19 cellular contexts compared by ENCODE assay signal in genomic region chr11:48105096-48105990, GRCh38.
DNase-seq lines count a peak whose midpoint lies in the region; ATAC-seq and TF ChIP-seq lines count a peak whose summit lies in the region.
"Had no signal": no experiment of that assay in that cellular context is flagged by ENCODE, and none has a peak within 500 bp of the region (broad histone marks: within the 10 kb centered on the region; RNA-seq: fewer than 3 reads in every experiment).

No MANE protein-coding gene starts in this region.

- no peaks in the 10 kb centered on the region for H3K9me3 Mint-ChIP-seq in activated CD8-positive, alpha-beta T cell treated with anti-CD3 and anti-CD28 coated beads, Interleukin-2, amount 10 ng/mL, durations not matched to agents 7 days and 5 days (ENCODE audit: insufficient read depth)
- H3K9me3 Mint-ChIP-seq in activated CD8-positive, alpha-beta T cell treated with anti-CD3 and anti-CD28 coated beads for 36 hours = no peaks in the 10 kb centered on the region
- no peaks in the 10 kb centered on the region for H3K9me3 Mint-ChIP-seq in activated B cell treated with CpG ODN at 0.5 μM for 24 hours
- H3K9me3 Mint-ChIP-seq: activated CD4-positive, alpha-beta memory T cell treated with anti-CD3 and anti-CD28 coated beads for 36 hours; CD8-positive, alpha-beta T cell; nephron progenitor cell had no signal

- H3K4me1 ChIP-seq in ovary (ENCODE audit: insufficient read depth) = no peaks in the 10 kb centered on the region

- no peak for TF ChIP-seq CTCF in activated CD8-positive, alpha-beta T cell treated with anti-CD3 and anti-CD28 coated beads for 36 hours (IDR thresholded peaks at IDR 0.05)
- TF ChIP-seq CTCF in activated B cell treated with CpG ODN at 0.5 μM for 24 hours (IDR thresholded peaks at IDR 0.05) (no peak), kidney epithelial cell (IDR thresholded peaks at IDR 0.05; ENCODE audit: insufficient read depth, low read length, poor library complexity, severe bottlenecking) (peak; percentile 6), ovary (IDR thresholded peaks at IDR 0.05) (no peak)

- CTCF ChIA-PET in activated CD8-positive, alpha-beta T cell treated with anti-CD3 and anti-CD28 coated beads, Interleukin-2, amount 10 ng/mL, durations not matched to agents 7 days and 5 days (lab: Charles Lee) = interaction anchor here (10.3 kb wide), 1 partner anchor 170 kb away, joined by 261 read pairs; no protein-coding TSS in a partner anchor
- CTCF ChIA-PET in activated CD8-positive, alpha-beta T cell treated with anti-CD3 and anti-CD28 coated beads for 36 hours (lab: Charles Lee) = interaction anchor here (0.5 to 3.7 kb wide), 4 partner anchors 16 to 171 kb away, joined by 3 to 19 read pairs (median 3); no protein-coding TSS in a partner anchor
- CTCF ChIA-PET in activated B cell treated with CpG ODN at 0.5 μM for 24 hours (lab: Charles Lee) = interaction anchor here (0.8 to 8.6 kb wide), 6 partner anchors 8 to 170 kb away, joined by 3 to 159 read pairs (median 3); no protein-coding TSS in a partner anchor

- H3K27me3 ChIP-seq in kidney epithelial cell (ENCODE audit: control insufficient read depth, insufficient read depth, low read length) (no peaks in the 10 kb centered on the region), ovary (no peaks in the 10 kb centered on the region)
- H3K27me3 ChIP-seq: ascending aorta, tibial artery had no signal

- no peaks in the 10 kb centered on the region for H3K27me3 Mint-ChIP-seq in activated CD8-positive, alpha-beta T cell treated with anti-CD3 and anti-CD28 coated beads, Interleukin-2, amount 10 ng/mL, durations not matched to agents 7 days and 5 days (ENCODE audit: low read depth)
- no peaks in the 10 kb centered on the region for H3K27me3 Mint-ChIP-seq in activated CD8-positive, alpha-beta T cell treated with anti-CD3 and anti-CD28 coated beads for 36 hours
- no peaks in the 10 kb centered on the region for H3K27me3 Mint-ChIP-seq in activated B cell treated with CpG ODN at 0.5 μM for 24 hours
- H3K27me3 Mint-ChIP-seq: activated CD4-positive, alpha-beta memory T cell treated with anti-CD3 and anti-CD28 coated beads for 36 hours had no signal

- no peak overlapping the region for H3K4me3 ChIP-seq in kidney epithelial cell (ENCODE audit: low read depth, low read length)
- H3K4me3 ChIP-seq in ovary = no peak overlapping the region
- H3K4me3 ChIP-seq: ascending aorta, left ventricle myocardium inferior, tibial artery had no signal

- no peak for TF ChIP-seq EP300 in ovary (IDR thresholded peaks at IDR 0.05)

- WGBS in ovary, 3 donors = 94 to 95% (median 95%) methylated on average over 10 of the region's 10 CpGs

- H3K36me3 ChIP-seq in kidney epithelial cell (ENCODE audit: control insufficient read depth, insufficient read depth, low read length) (no peaks in the 10 kb centered on the region), ovary (no peaks in the 10 kb centered on the region)
- H3K36me3 ChIP-seq: ascending aorta, left ventricle myocardium inferior, tibial artery had no signal

- no peak for DNase-seq in activated CD8-positive, alpha-beta T cell treated with anti-CD3 and anti-CD28 coated beads, Interleukin-2, amount 10 ng/mL, durations not matched to agents 7 days and 5 days
- no peak for DNase-seq in activated CD8-positive, alpha-beta T cell treated with anti-CD3 and anti-CD28 coated beads for 36 hours
- DNase-seq in activated B cell treated with CpG ODN at 0.5 μM for 24 hours (no peak), kidney epithelial cell (ENCODE audit: low read depth) (no peak), ovary (no peak), GM19240 (ENCODE audit: insufficient read length, low spot score) (no peak)
- DNase-seq: activated CD4-positive, alpha-beta memory T cell treated with anti-CD3 and anti-CD28 coated beads for 36 hours; activated effector memory CD4-positive, alpha-beta T cell treated with Interleukin-2 at 50 U/mL for 16 hours; left ventricle myocardium inferior; NCI-H2081 treated with DMSO at 0.1 percent for 48 hours; nephron progenitor cell; right cardiac atrium; stimulated activated CD4-positive, alpha-beta T cell treated with anti-CD3 and anti-CD28 coated beads, Interleukin-1b, Interleukin-23, amount 100 ng/mL, for 48 hours; tibial artery had no signal

- H3K27ac ChIP-seq in temporal lobe (ENCODE audit: low read depth, low read length) (peak overlapping the region; percentile 99), ovary (no peak overlapping the region)
- H3K27ac ChIP-seq: tibial artery had no signal

- no peak for TF ChIP-seq POLR2A in ovary (IDR thresholded peaks at IDR 0.05)

- H3K27ac Mint-ChIP-seq in activated CD8-positive, alpha-beta T cell treated with anti-CD3 and anti-CD28 coated beads, Interleukin-2, amount 10 ng/mL, durations not matched to agents 7 days and 5 days = peak overlapping the region; percentile 58
- H3K27ac Mint-ChIP-seq in activated CD8-positive, alpha-beta T cell treated with anti-CD3 and anti-CD28 coated beads for 36 hours = no peak overlapping the region
- H3K27ac Mint-ChIP-seq in activated B cell treated with CpG ODN at 0.5 μM for 24 hours = peak overlapping the region; percentile 63
- H3K27ac Mint-ChIP-seq: nephron progenitor cell had no signal

- intact Hi-C loops in activated CD8-positive, alpha-beta T cell treated with anti-CD3 and anti-CD28 coated beads for 36 hours (cut with micrococcal nuclease) = no loop called here
- intact Hi-C loops in activated B cell treated with CpG ODN at 0.5 μM for 24 hours (cut with micrococcal nuclease) (no loop called here), ovary (cut with DNase I) (loop anchor here in 1 of 4 donors (2.0 kb wide), 1 partner anchor 131 kb away; no protein-coding TSS in a partner anchor)

- peaks cover 71% of the 10 kb centered on the region for H3K4me1 Mint-ChIP-seq in activated CD8-positive, alpha-beta T cell treated with anti-CD3 and anti-CD28 coated beads, Interleukin-2, amount 10 ng/mL, durations not matched to agents 7 days and 5 days (ENCODE audit: low read depth)
- H3K4me1 Mint-ChIP-seq in activated CD8-positive, alpha-beta T cell treated with anti-CD3 and anti-CD28 coated beads for 36 hours (ENCODE audit: low read depth) = peaks cover 61% of the 10 kb centered on the region
- peaks cover 87% of the 10 kb centered on the region for H3K4me1 Mint-ChIP-seq in activated B cell treated with CpG ODN at 0.5 μM for 24 hours

- POLR2A ChIA-PET in activated CD8-positive, alpha-beta T cell treated with anti-CD3 and anti-CD28 coated beads, Interleukin-2, amount 10 ng/mL, durations not matched to agents 7 days and 5 days (lab: Charles Lee) = interaction anchor here (1.2 kb wide), 1 partner anchor 103 kb away, joined by 3 read pairs; no protein-coding TSS in a partner anchor
- POLR2A ChIA-PET in activated CD8-positive, alpha-beta T cell treated with anti-CD3 and anti-CD28 coated beads for 36 hours (lab: Charles Lee) = interaction anchor here (0.5 to 0.7 kb wide), 2 partner anchors 85 to 240 kb away, joined by 3 read pairs; no protein-coding TSS in a partner anchor
- POLR2A ChIA-PET in activated B cell treated with CpG ODN at 0.5 μM for 24 hours (lab: Charles Lee) = interaction anchor here (0.5 to 3.3 kb wide), 11 partner anchors 11 to 339 kb away, joined by 3 to 18 read pairs (median 4); partner anchors contain the start of gene PTPRJ

- peaks cover 2% of the 10 kb centered on the region for H3K36me3 Mint-ChIP-seq in activated CD8-positive, alpha-beta T cell treated with anti-CD3 and anti-CD28 coated beads, Interleukin-2, amount 10 ng/mL, durations not matched to agents 7 days and 5 days (ENCODE audit: low read depth)
- no peaks in the 10 kb centered on the region for H3K36me3 Mint-ChIP-seq in activated CD8-positive, alpha-beta T cell treated with anti-CD3 and anti-CD28 coated beads for 36 hours (ENCODE audit: low read depth)
- H3K36me3 Mint-ChIP-seq in activated B cell treated with CpG ODN at 0.5 μM for 24 hours (ENCODE audit: low read depth) = no peaks in the 10 kb centered on the region
- H3K36me3 Mint-ChIP-seq: activated CD4-positive, alpha-beta memory T cell treated with anti-CD3 and anti-CD28 coated beads for 36 hours; CD8-positive, alpha-beta T cell had no signal

- no peak overlapping the region for H3K4me3 Mint-ChIP-seq in activated CD8-positive, alpha-beta T cell treated with anti-CD3 and anti-CD28 coated beads, Interleukin-2, amount 10 ng/mL, durations not matched to agents 7 days and 5 days
- H3K4me3 Mint-ChIP-seq in activated CD8-positive, alpha-beta T cell treated with anti-CD3 and anti-CD28 coated beads for 36 hours = no peak overlapping the region
- peak overlapping the region; percentile 65 for H3K4me3 Mint-ChIP-seq in activated B cell treated with CpG ODN at 0.5 μM for 24 hours
- H3K4me3 Mint-ChIP-seq: activated CD4-positive, alpha-beta memory T cell treated with anti-CD3 and anti-CD28 coated beads for 36 hours; CD8-positive, alpha-beta T cell; nephron progenitor cell had no signal

- ATAC-seq in activated CD8-positive, alpha-beta T cell treated with anti-CD3 and anti-CD28 coated beads, Interleukin-2, amount 10 ng/mL, durations not matched to agents 7 days and 5 days = no peak
- ATAC-seq in activated CD8-positive, alpha-beta T cell treated with anti-CD3 and anti-CD28 coated beads for 36 hours = no peak
- no peak for ATAC-seq in activated B cell treated with CpG ODN at 0.5 μM for 24 hours (ENCODE audit: low read depth)
- no peak for ATAC-seq in GM21528 (IDR thresholded peaks at IDR 0.05; ENCODE audit: low FRiP score, unreplicated experiment)
- ATAC-seq: CD8-positive, alpha-beta T cell; HCT116; right cardiac atrium had no signal

- no peaks in the 10 kb centered on the region for H3K9me3 ChIP-seq in ovary
- H3K9me3 ChIP-seq: ascending aorta, left ventricle myocardium inferior, tibial artery had no signal
